Comparison of ENCODE assay signal across 15 cellular contexts in the genomic region with DNA sequence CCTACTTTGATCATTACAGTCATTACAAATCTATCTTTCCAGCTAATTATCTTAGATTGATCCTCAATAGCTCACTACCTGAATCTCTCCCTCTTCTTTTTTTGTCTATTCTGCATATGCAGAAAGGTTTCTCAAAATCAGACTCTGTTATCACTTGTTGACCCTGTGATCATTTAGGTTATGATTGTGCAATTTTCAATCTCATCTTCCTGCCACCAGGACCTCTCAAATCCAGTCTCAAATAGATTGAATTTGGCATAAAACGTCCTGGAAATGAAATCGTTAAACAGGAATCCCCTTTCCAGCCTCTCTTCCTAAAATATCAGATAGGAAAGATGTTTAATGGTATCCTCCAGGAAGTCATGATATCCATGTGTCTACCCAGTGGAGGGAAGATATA.
DNase-seq lines count a peak whose midpoint lies in the region; ATAC-seq, FAIRE-seq and TF ChIP-seq lines count a peak whose summit lies in the region.
"Had no signal": no experiment of that assay in that cellular context is flagged by ENCODE, and none has a peak within 500 bp of the region (broad histone marks: within the 10 kb centered on the region; RNA-seq: fewer than 3 reads in every experiment).

No MANE protein-coding gene starts in this region.

- no peaks in the 10 kb centered on the region for H4K20me1 ChIP-seq in HepG2 (ENCODE audit: insufficient read depth, low read length)
- H4K20me1 ChIP-seq: BLaER1 had no signal

- H3K79me2 ChIP-seq in HepG2 (ENCODE audit: insufficient read depth, low read length): no peaks in the 10 kb centered on the region

- TF ChIP-seq EP300 in HepG2 (IDR thresholded peaks at IDR 0.05; ENCODE audit: low read depth in 2 of 2, low read length in 2 of 2) (no peak), HepG2 (CRISPR knock-in tag; IDR thresholded peaks at IDR 0.05; ENCODE audit: borderline replicate concordance) (no peak)

- no peak overlapping the region for H3K9ac ChIP-seq in HepG2 (ENCODE audit: insufficient read depth, low read depth, low read length)
- H3K9ac ChIP-seq: BLaER1 had no signal

- no peak overlapping the region for H2AFZ ChIP-seq in HepG2 (ENCODE audit: low read length)

- FAIRE-seq in HepG2 (lab: Jason Lieb, UNC) (no peak), pancreas (lab: Jason Lieb, UNC) (no peak)
- FAIRE-seq: H1 had no signal

- H3K27me3 ChIP-seq in HepG2 (ENCODE audit: control insufficient read depth in 1 of 2, insufficient read depth in 2 of 2, low read length in 2 of 2) (no peaks in the 10 kb centered on the region), right lobe of liver (no peaks in the 10 kb centered on the region), pancreas (no peaks in the 10 kb centered on the region)
- H3K27me3 ChIP-seq: BLaER1 had no signal

- DNase-seq in HepG2 (ENCODE audit: low spot score) (no peak), right lobe of liver (no peak), brain pericyte (ENCODE audit: low read depth, low spot score) (peak; percentile 3), pancreas (no peak), caudate nucleus (lab: John Stamatoyannopoulos, UW) (no peak), RPMI8226 (no peak), SW 1271 (lab: John Stamatoyannopoulos, UW) (no peak)
- DNase-seq: 8988T; AML-193; CD8-positive, alpha-beta memory T cell; HFFc6 had no signal

- ATAC-seq in HepG2 (no peak), right lobe of liver (no peak), pancreas (no peak)

- TF ChIP-seq RAD21 in HepG2 (CRISPR knock-in tag; IDR thresholded peaks at IDR 0.05): no peak

- no peaks in the 10 kb centered on the region for H3K4me1 ChIP-seq in HepG2 (ENCODE audit: insufficient read depth, low read length)
- no peaks in the 10 kb centered on the region for H3K4me1 ChIP-seq in right lobe of liver
- peaks cover 0 to 12% (median 10%) of the 10 kb centered on the region in 3 donors for H3K4me1 ChIP-seq in pancreas
- H3K4me1 ChIP-seq: BLaER1, HAP-1 had no signal

- intact Hi-C loops in HepG2 (cut with micrococcal nuclease; ENCODE audit: unreplicated experiment): no loop called here
- intact Hi-C loops in right lobe of liver (cut with DNase I): no loop called here
- intact Hi-C loops in pancreas (cut with DNase I): no loop called here

- in situ Hi-C loops in HepG2 (cut with HindIII; ENCODE audit: extremely low pct_ligation_motif_present, low pct_unique_long_range_greater_than_20kb): no loop called here

- H3K4me2 ChIP-seq in HepG2 (ENCODE audit: low read depth, low read length): no peak overlapping the region
- H3K4me2 ChIP-seq: BLaER1 had no signal

- H3K27ac ChIP-seq in HepG2 (ENCODE audit: extremely low read length, insufficient read depth, low read length) (no peak overlapping the region), right lobe of liver (no peak overlapping the region), pancreas (peak overlapping the region in 3 of 4 donors; percentile 29 to 39 (median 34)), caudate nucleus (ENCODE audit: low read depth, low read length) (no peak overlapping the region)
- H3K27ac ChIP-seq: BLaER1 had no signal

- CTCF ChIA-PET in HepG2 (lab: Yijun Ruan, JAX; ENCODE audit: low intra/inter-chr PET ratio, low total read pairs): no interaction called here

- WGBS in HepG2 (ENCODE audit: low lambda C conversion rate): 2% methylated on average over 2 of the region's 2 CpGs
- 58% methylated on average over 2 of the region's 2 CpGs for WGBS in right lobe of liver (ENCODE audit: insufficient coverage, low coverage, low lambda C conversion rate, missing lambda C conversion rate)
- WGBS in pancreas, 2 donors: 53 to 54% methylated on average over 2 of the region's 2 CpGs

- no peaks in the 10 kb centered on the region for H3K9me3 ChIP-seq in HepG2 (ENCODE audit: low read length)
- no peaks in the 10 kb centered on the region for H3K9me3 ChIP-seq in right lobe of liver
- H3K9me3 ChIP-seq in pancreas: no peaks in the 10 kb centered on the region
- H3K9me3 ChIP-seq: BLaER1, Caco-2, HAP-1 had no signal

- BruUV-seq in HepG2 (replicated peaks; lab: Mats Ljungman, UMichigan): no TSS peak

- POLR2A ChIA-PET in HepG2 (lab: Yijun Ruan, JAX): no interaction called here

- H3K36me3 ChIP-seq in HepG2 (replicated peaks in 1 of 2; ENCODE audit: control insufficient read depth in 1 of 2, insufficient read depth in 2 of 2, low read length in 2 of 2): no peaks in the 10 kb centered on the region
- no peaks in the 10 kb centered on the region for H3K36me3 ChIP-seq in right lobe of liver
- no peaks in the 10 kb centered on the region for H3K36me3 ChIP-seq in pancreas
- H3K36me3 ChIP-seq: BLaER1, HAP-1 had no signal

- H3K4me3 ChIP-seq in HepG2 (replicated peaks in 1 of 3; ENCODE audit: insufficient read depth in 1 of 3, low read depth in 2 of 3, low read length in 3 of 3) (no peak overlapping the region), right lobe of liver (no peak overlapping the region), pancreas (no peak overlapping the region)
- H3K4me3 ChIP-seq: BLaER1, HAP-1 had no signal

- TF ChIP-seq CTCF in HepG2 (CRISPR knock-in tag; IDR thresholded peaks at IDR 0.05) (no peak), right lobe of liver (IDR thresholded peaks at IDR 0.05) (no peak), pancreas (IDR thresholded peaks at IDR 0.05) (no peak)

- TF ChIP-seq POLR2A in HepG2 (IDR thresholded peaks at IDR 0.05; ENCODE audit: insufficient read depth in 1 of 2, low read depth in 2 of 2, low read length in 2 of 2): no peak
- no peak for TF ChIP-seq POLR2A in right lobe of liver (IDR thresholded peaks at IDR 0.05)

TF ChIP-seq in HepG2, 621 proteins besides CTCF, POLR2A, EP300 and RAD21:
- no peak for TF ChIP-seq THYN1 (CRISPR knock-in tag; IDR thresholded peaks at IDR 0.05; ENCODE audit: borderline replicate concordance, low read depth)
- TF ChIP-seq CEBPB (IDR thresholded peaks at IDR 0.05; ENCODE audit: borderline replicate concordance, low read depth, low read length): 0 out of 2 replicates have a peak, but pooled peaks have one; percentile 35
- no peak for TF ChIP-seq STAT6 (CRISPR knock-in tag; IDR thresholded peaks at IDR 0.05; ENCODE audit: borderline replicate concordance)
- TF ChIP-seq GABPB1 (CRISPR knock-in tag; IDR thresholded peaks at IDR 0.05): no peak
TF ChIP-seq in HepG2: peak in this region for 1.

Comparison
In these comparisons a context has a peak if more than half of its experiments do, and no peak if none do; other contexts are left out.
1. H3K27ac ChIP-seq: peak in pancreas (3 of 4); none in HepG2 (single experiment), right lobe of liver (0 of 3) and caudate nucleus (single experiment).